Comparison of ENCODE assay signal across 16 cellular contexts in the genomic region with DNA sequence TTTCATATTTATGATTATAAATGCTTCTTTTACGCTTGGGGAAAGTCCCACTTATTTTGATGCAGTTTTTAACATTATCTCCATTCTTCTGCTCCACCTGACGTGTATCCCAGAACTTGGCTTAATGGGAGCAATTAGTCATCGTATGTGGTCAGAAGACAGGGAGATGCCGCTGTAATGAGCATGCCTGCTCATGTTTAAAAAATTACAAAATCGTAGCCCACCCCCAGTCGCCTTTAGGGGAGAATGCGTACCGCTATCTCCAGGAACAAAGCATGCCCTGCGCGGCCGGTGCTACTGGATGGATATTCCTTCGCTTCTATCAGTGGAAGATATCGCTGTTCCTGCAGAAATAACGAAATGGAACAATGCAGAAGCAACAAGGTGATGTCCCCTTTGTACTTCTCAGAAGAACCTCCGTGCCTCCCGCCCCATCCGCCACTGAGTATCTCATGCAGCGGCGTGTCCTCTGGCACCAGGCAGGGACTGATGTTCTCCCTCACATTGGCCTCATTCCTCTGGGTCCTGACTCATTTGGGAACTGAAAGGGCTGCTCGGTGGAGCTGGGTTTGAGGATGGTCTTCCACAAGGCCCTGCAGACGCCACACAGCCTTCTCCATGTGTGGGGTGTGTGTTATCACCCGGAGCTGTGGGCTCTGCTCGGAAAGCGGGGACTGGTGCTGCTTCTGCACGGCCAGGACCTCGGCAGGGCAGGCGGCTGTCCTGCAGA.
DNase-seq lines count a peak whose midpoint lies in the region; ATAC-seq and TF ChIP-seq lines count a peak whose summit lies in the region.
"Had no signal": no experiment of that assay in that cellular context is flagged by ENCODE, and none has a peak within 500 bp of the region (broad histone marks: within the 10 kb centered on the region; RNA-seq: fewer than 3 reads in every experiment).

No MANE protein-coding gene starts in this region.

- no peaks in the 10 kb centered on the region for H3K4me1 Mint-ChIP-seq in activated CD8-positive, alpha-beta memory T cell treated with anti-CD3 and anti-CD28 coated beads, Interleukin-2, amount 10 ng/mL, durations not matched to agents 7 days and 5 days
- peaks cover 2% of the 10 kb centered on the region for H3K4me1 Mint-ChIP-seq in activated CD8-positive, alpha-beta T cell treated with anti-CD3 and anti-CD28 coated beads for 36 hours (ENCODE audit: low read depth)

- POLR2A ChIA-PET in SK-N-SH (lab: Yijun Ruan, JAX), result no interaction called here
- POLR2A ChIA-PET in activated CD8-positive, alpha-beta T cell treated with anti-CD3 and anti-CD28 coated beads for 36 hours (lab: Charles Lee), result no interaction called here

- H3K4me3 Mint-ChIP-seq in activated CD8-positive, alpha-beta memory T cell treated with anti-CD3 and anti-CD28 coated beads, Interleukin-2, amount 10 ng/mL, durations not matched to agents 7 days and 5 days, result no peak overlapping the region
- H3K4me3 Mint-ChIP-seq in activated CD8-positive, alpha-beta T cell treated with anti-CD3 and anti-CD28 coated beads for 36 hours, result no peak overlapping the region
- H3K4me3 Mint-ChIP-seq: activated CD4-positive, alpha-beta T cell treated with anti-CD3 and anti-CD28 coated beads, Interleukin-2, amount 10 ng/mL, durations not matched to agents 7 days and 5 days; mesothelial cell of epicardium had no signal

- H2AFZ ChIP-seq in SK-N-SH (ENCODE audit: low read depth), result no peak overlapping the region

- H3K27me3 ChIP-seq in SK-N-SH (ENCODE audit: insufficient read depth), result no peaks in the 10 kb centered on the region

- intact Hi-C loops in sciatic nerve (cut with DNase I), result no loop called here
- intact Hi-C loops in activated CD8-positive, alpha-beta T cell treated with anti-CD3 and anti-CD28 coated beads for 36 hours (cut with micrococcal nuclease), result no loop called here

- no peaks in the 10 kb centered on the region for H3K79me2 ChIP-seq in SK-N-SH (ENCODE audit: insufficient read depth)

- H3K4me1 ChIP-seq in SK-N-SH (ENCODE audit: control insufficient read depth in 1 of 2, insufficient read depth in 2 of 2, low read depth in 1 of 2, low read length in 1 of 2), result peaks cover 26% of the 10 kb centered on the region in 2 experiments

- no peaks in the 10 kb centered on the region for H4K20me1 ChIP-seq in SK-N-SH (ENCODE audit: insufficient read depth)

- no peaks in the 10 kb centered on the region for H3K27me3 Mint-ChIP-seq in activated CD8-positive, alpha-beta memory T cell treated with anti-CD3 and anti-CD28 coated beads, Interleukin-2, amount 10 ng/mL, durations not matched to agents 7 days and 5 days
- no peaks in the 10 kb centered on the region for H3K27me3 Mint-ChIP-seq in activated CD8-positive, alpha-beta T cell treated with anti-CD3 and anti-CD28 coated beads for 36 hours
- H3K27me3 Mint-ChIP-seq: activated CD4-positive, alpha-beta T cell treated with anti-CD3 and anti-CD28 coated beads, Interleukin-2, amount 10 ng/mL, durations not matched to agents 7 days and 5 days had no signal

- DNase-seq in activated CD8-positive, alpha-beta memory T cell treated with anti-CD3 and anti-CD28 coated beads for 24 hours, result peak; percentile 38
- DNase-seq in activated CD8-positive, alpha-beta memory T cell treated with anti-CD3 and anti-CD28 coated beads, Interleukin-2, amount 10 ng/mL, durations not matched to agents 7 days and 5 days, result no peak
- DNase-seq in SK-N-SH (no peak), fibroblast of peridontal ligament (ENCODE audit: extremely low read depth) (peak; percentile 70), sciatic nerve (ENCODE audit: low spot score) (peak; percentile 28), SKM-1 (lab: John Stamatoyannopoulos, UW; ENCODE audit: unreplicated experiment) (no peak)
- DNase-seq in activated CD8-positive, alpha-beta T cell treated with anti-CD3 and anti-CD28 coated beads for 36 hours, result no peak
- DNase-seq: activated CD4-positive, alpha-beta T cell treated with anti-CD3 and anti-CD28 coated beads, Interleukin-2, amount 10 ng/mL, durations not matched to agents 7 days and 5 days; activated naive CD4-positive, alpha-beta T cell treated with anti-CD3 and anti-CD28 coated beads, Interleukin-2, amount 50 U/mL, for 16 hours; hypothalamus; NCI-H1417; NCI-H774; right cardiac atrium had no signal

- CTCF ChIA-PET in activated CD8-positive, alpha-beta memory T cell treated with anti-CD3 and anti-CD28 coated beads, Interleukin-2, amount 10 ng/mL, durations not matched to agents 7 days and 5 days (lab: Charles Lee), result no interaction called here
- CTCF ChIA-PET in SK-N-SH (lab: Yijun Ruan, JAX), result interaction anchor here (1.8 to 3.1 kb wide), 2 partner anchors 15 to 19 kb away, joined by 6 to 14 read pairs; no protein-coding TSS in a partner anchor
- CTCF ChIA-PET in activated CD8-positive, alpha-beta T cell treated with anti-CD3 and anti-CD28 coated beads for 36 hours (lab: Charles Lee), result no interaction called here

- WGBS in SK-N-SH (ENCODE audit: low lambda C conversion rate), result 63% methylated on average over 22 of the region's 27 CpGs

- H3K27ac ChIP-seq in SK-N-SH (ENCODE audit: low read depth in 2 of 2, low read length in 1 of 2), result peak overlapping the region in 1 of 2 experiments; percentile 86; a peak in 2 of 4 replicates
- H3K27ac ChIP-seq: thoracic aorta had no signal

- peak in 1 of 2 experiments; percentile 89; a peak in 2 of 4 replicates for TF ChIP-seq EP300 in SK-N-SH (IDR thresholded peaks at IDR 0.05; ENCODE audit: borderline replicate concordance in 1 of 2, low read depth in 1 of 2, low read length in 1 of 2)

- no peak overlapping the region for H3K27ac Mint-ChIP-seq in activated CD8-positive, alpha-beta memory T cell treated with anti-CD3 and anti-CD28 coated beads, Interleukin-2, amount 10 ng/mL, durations not matched to agents 7 days and 5 days
- no peak overlapping the region for H3K27ac Mint-ChIP-seq in activated CD8-positive, alpha-beta T cell treated with anti-CD3 and anti-CD28 coated beads for 36 hours
- H3K27ac Mint-ChIP-seq: activated CD4-positive, alpha-beta T cell treated with anti-CD3 and anti-CD28 coated beads, Interleukin-2, amount 10 ng/mL, durations not matched to agents 7 days and 5 days; mesothelial cell of epicardium had no signal

- no peak for ATAC-seq in activated CD8-positive, alpha-beta memory T cell treated with anti-CD3 and anti-CD28 coated beads, Interleukin-2, amount 10 ng/mL, durations not matched to agents 7 days and 5 days
- ATAC-seq in sciatic nerve (no peak), GM21515 (IDR thresholded peaks at IDR 0.05; ENCODE audit: unreplicated experiment) (no peak)
- ATAC-seq in activated CD8-positive, alpha-beta T cell treated with anti-CD3 and anti-CD28 coated beads for 36 hours, result no peak
- ATAC-seq: right cardiac atrium had no signal

- H3F3A ChIP-seq in SK-N-SH (replicated peaks; ENCODE audit: insufficient read depth), result peaks cover 22% of the 10 kb centered on the region

- H3K36me3 ChIP-seq in SK-N-SH (replicated peaks in 1 of 2; ENCODE audit: control insufficient read depth in 1 of 2, insufficient read depth in 2 of 2, low read length in 1 of 2), result no peaks in the 10 kb centered on the region
- H3K36me3 ChIP-seq: thoracic aorta had no signal

- TF ChIP-seq RAD21 in SK-N-SH (IDR thresholded peaks at IDR 0.05; ENCODE audit: low read length), result no peak

- H3K36me3 Mint-ChIP-seq in activated CD8-positive, alpha-beta memory T cell treated with anti-CD3 and anti-CD28 coated beads, Interleukin-2, amount 10 ng/mL, durations not matched to agents 7 days and 5 days, result no peaks in the 10 kb centered on the region
- no peaks in the 10 kb centered on the region for H3K36me3 Mint-ChIP-seq in activated CD8-positive, alpha-beta T cell treated with anti-CD3 and anti-CD28 coated beads for 36 hours (ENCODE audit: low read depth)
- H3K36me3 Mint-ChIP-seq: mesothelial cell of epicardium had no signal

- H3K4me2 ChIP-seq in SK-N-SH, result peak overlapping the region; percentile 22

- TF ChIP-seq CTCF in SK-N-SH (IDR thresholded peaks at IDR 0.05), result no peak
- no peak for TF ChIP-seq CTCF in activated CD8-positive, alpha-beta T cell treated with anti-CD3 and anti-CD28 coated beads for 36 hours (IDR thresholded peaks at IDR 0.05)

- no peaks in the 10 kb centered on the region for H3K9me3 ChIP-seq in SK-N-SH
- H3K9me3 ChIP-seq: thoracic aorta had no signal

- H3K9me3 Mint-ChIP-seq in activated CD8-positive, alpha-beta memory T cell treated with anti-CD3 and anti-CD28 coated beads, Interleukin-2, amount 10 ng/mL, durations not matched to agents 7 days and 5 days (ENCODE audit: low read depth), result no peaks in the 10 kb centered on the region
- no peaks in the 10 kb centered on the region for H3K9me3 Mint-ChIP-seq in activated CD8-positive, alpha-beta T cell treated with anti-CD3 and anti-CD28 coated beads for 36 hours
- H3K9me3 Mint-ChIP-seq: activated CD4-positive, alpha-beta T cell treated with anti-CD3 and anti-CD28 coated beads, Interleukin-2, amount 10 ng/mL, durations not matched to agents 7 days and 5 days; mesothelial cell of epicardium had no signal

- no peak overlapping the region for H3K4me3 ChIP-seq in SK-N-SH (ENCODE audit: low read depth in 2 of 2, low read length in 1 of 2)
- H3K4me3 ChIP-seq: thoracic aorta had no signal

- no peaks in the 10 kb centered on the region for H3K9me2 ChIP-seq in SK-N-SH

- peak overlapping the region; percentile 51; the same call in 1 of the 2 replicates for H3K9ac ChIP-seq in SK-N-SH

TF ChIP-seq in SK-N-SH, 30 proteins besides CTCF, POLR2A, EP300 and RAD21 (continues in another document):
- TF ChIP-seq GATA2 (CRISPR knock-in tag; IDR thresholded peaks at IDR 0.05) (no peak), JUND (IDR thresholded peaks at IDR 0.05) (peak; percentile 90), GABPA (IDR thresholded peaks at IDR 0.05; ENCODE audit: low read depth) (no peak), MEF2A (IDR thresholded peaks at IDR 0.05; ENCODE audit: borderline replicate concordance, low read depth) (no peak), POLR2AphosphoS5 (IDR thresholded peaks at IDR 0.05; ENCODE audit: low read depth, low read length) (peak; percentile 27; the same call in 1 of the 2 replicates), RXRA (IDR thresholded peaks at IDR 0.05; ENCODE audit: borderline replicate concordance, low read depth) (no peak), FOXJ3 (CRISPR knock-in tag; IDR thresholded peaks at IDR 0.05) (no peak), SIN3A (IDR thresholded peaks at IDR 0.05; ENCODE audit: borderline replicate concordance, low read depth, low read length) (no peak), RFX5 (IDR thresholded peaks at IDR 0.05; ENCODE audit: low read length) (no peak), TAF1 (IDR thresholded peaks at IDR 0.05; ENCODE audit: borderline replicate concordance, low read depth, low read length) (no peak), ELF1 (IDR thresholded peaks at IDR 0.05) (no peak), EZH2phosphoT487 (IDR thresholded peaks at IDR 0.05; ENCODE audit: borderline replicate concordance, low read depth) (no peak), TEAD4 (IDR thresholded peaks at IDR 0.05; ENCODE audit: borderline replicate concordance, insufficient read depth) (peak; percentile 77)

Comparison
In these comparisons a context has a peak if more than half of its experiments do, and no peak if none do; other contexts are left out.
1. DNase-seq: peak in activated CD8-positive, alpha-beta memory T cell treated with anti-CD3 and anti-CD28 coated beads for 24 hours (single experiment), fibroblast of peridontal ligament (single experiment) and sciatic nerve (single experiment); none in activated CD8-positive, alpha-beta memory T cell treated with anti-CD3 and anti-CD28 coated beads, Interleukin-2, amount 10 ng/mL, durations not matched to agents 7 days and 5 days (single experiment), SK-N-SH (single experiment), SKM-1 (single experiment) and activated CD8-positive, alpha-beta T cell treated with anti-CD3 and anti-CD28 coated beads for 36 hours (single experiment).